ENCODE assay signal across 27 cellular contexts in genomic region chr12:109670647-109671046, GRCh38. TPM values are rescaled to one million over a fixed set of nuclear protein-coding genes. Genes with fewer than 3 reads are reported as not detected.
DNase-seq lines count a peak whose midpoint lies in the region; ATAC-seq and TF ChIP-seq lines count a peak whose summit lies in the region.
"Had no signal": no experiment of that assay in that cellular context is flagged by ENCODE, and none has a peak within 500 bp of the region (broad histone marks: within the 10 kb centered on the region; RNA-seq: fewer than 3 reads in every experiment).

No MANE protein-coding gene starts in this region.

- H3K9me3 Mint-ChIP-seq in stimulated activated memory B cell treated with anti-CD40 and anti-IgM and Interleukin-4, amounts not matched to agents 10 μg/mL and 1 μg/mL and 100 μg/mL, for 72 hours = no peaks in the 10 kb centered on the region
- H3K9me3 Mint-ChIP-seq: activated B cell treated with CpG ODN at 0.5 μM for 24 hours; activated naive CD8-positive, alpha-beta T cell treated with anti-CD3 and anti-CD28 coated beads, Interleukin-2, amount 50 U/mL, for 24 hours; CD8-positive, alpha-beta memory T cell; dendritic cell treated with granulocyte-macrophage colony-stimulating factor and Interleukin-4, amounts not matched to agents 40 ng/mL and 50 ng/mL, for 4 days; nephron progenitor cell had no signal

- no peak for TF ChIP-seq CTCF in SK-N-SH (IDR thresholded peaks at IDR 0.05)

- H4K20me1 ChIP-seq in SK-N-SH (ENCODE audit: insufficient read depth) = no peaks in the 10 kb centered on the region

- H3K36me3 Mint-ChIP-seq in stimulated activated memory B cell treated with anti-CD40 and anti-IgM and Interleukin-4, amounts not matched to agents 10 μg/mL and 1 μg/mL and 100 μg/mL, for 72 hours = no peaks in the 10 kb centered on the region
- H3K36me3 Mint-ChIP-seq: activated CD8-positive, alpha-beta memory T cell treated with anti-CD3 and anti-CD28 coated beads, Interleukin-2, amount 10 ng/mL, durations not matched to agents 7 days and 5 days; CD8-positive, alpha-beta memory T cell had no signal

- H3K27ac ChIP-seq in SK-N-SH (ENCODE audit: low read depth in 2 of 2, low read length in 1 of 2) = no peak overlapping the region
- H3K27ac ChIP-seq: pancreas had no signal

- no peak overlapping the region for H3K27ac Mint-ChIP-seq in stimulated activated memory B cell treated with anti-CD40 and anti-IgM and Interleukin-4, amounts not matched to agents 10 μg/mL and 1 μg/mL and 100 μg/mL, for 72 hours
- H3K27ac Mint-ChIP-seq: activated B cell treated with CpG ODN at 0.5 μM for 24 hours; activated CD8-positive, alpha-beta memory T cell treated with anti-CD3 and anti-CD28 coated beads, Interleukin-2, amount 10 ng/mL, durations not matched to agents 7 days and 5 days; activated naive CD8-positive, alpha-beta T cell treated with anti-CD3 and anti-CD28 coated beads, Interleukin-2, amount 50 U/mL, for 24 hours; CD8-positive, alpha-beta memory T cell; dendritic cell treated with granulocyte-macrophage colony-stimulating factor and Interleukin-4, amounts not matched to agents 40 ng/mL and 50 ng/mL, for 4 days; nephron progenitor cell had no signal

- ATAC-seq in stimulated activated memory B cell treated with anti-CD40 and anti-IgM and Interleukin-4, amounts not matched to agents 10 μg/mL and 1 μg/mL and 100 μg/mL, for 72 hours = no peak
- ATAC-seq in HG03521 (IDR thresholded peaks at IDR 0.05; ENCODE audit: unreplicated experiment) = no peak
- ATAC-seq: activated CD8-positive, alpha-beta memory T cell treated with anti-CD3 and anti-CD28 coated beads, Interleukin-2, amount 10 ng/mL, durations not matched to agents 7 days and 5 days; activated naive CD8-positive, alpha-beta T cell treated with anti-CD3 and anti-CD28 coated beads, Interleukin-2, amount 50 U/mL, for 24 hours; Panc1; pancreas had no signal

- H3K79me2 ChIP-seq in SK-N-SH (ENCODE audit: insufficient read depth) = no peaks in the 10 kb centered on the region

- H3K27me3 Mint-ChIP-seq in stimulated activated memory B cell treated with anti-CD40 and anti-IgM and Interleukin-4, amounts not matched to agents 10 μg/mL and 1 μg/mL and 100 μg/mL, for 72 hours = peaks cover 32% of the 10 kb centered on the region

- CTCF ChIA-PET in SK-N-SH (lab: Yijun Ruan, JAX) = interaction anchor here (1.1 to 1.4 kb wide), 3 partner anchors 43 to 175 kb away, joined by 3 to 5 read pairs (median 3); partner anchors contain the start of gene FAM222A

- peak; percentile 71 for DNase-seq in COR-L47 (lab: John Stamatoyannopoulos, UW)
- peak; percentile 80 for DNase-seq in NCI-H1105 (lab: John Stamatoyannopoulos, UW)
- DNase-seq in SK-N-SH = peak; percentile 38
- peak; percentile 36 for DNase-seq in iPS-NIHi11 (ENCODE audit: low spot score)
- no peak for DNase-seq in COLO829 (ENCODE audit: low spot score)
- no peak for DNase-seq in stimulated activated CD4-positive, alpha-beta T cell treated with anti-CD3 and anti-CD28 coated beads, Interleukin-15, amount 100 ng/mL, for 24 hours
- DNase-seq: activated B cell treated with CpG ODN at 0.5 μM for 24 hours; activated CD4-positive, alpha-beta T cell treated with anti-CD3 and anti-CD28 coated beads, Interleukin-2, amount 50 U/mL, for 1 hour; activated CD8-positive, alpha-beta memory T cell treated with anti-CD3 and anti-CD28 coated beads, Interleukin-2, amount 10 ng/mL, durations not matched to agents 7 days and 5 days; activated naive CD8-positive, alpha-beta T cell treated with anti-CD3 and anti-CD28 coated beads, Interleukin-2, amount 50 U/mL, for 24 hours; activated T-cell treated with anti-CD3 and anti-CD28 coated beads, Interleukin-2, amount 50 U/mL, for 48 hours; CD8-positive, alpha-beta memory T cell; central memory CD4-positive, alpha-beta T cell; GDM1; Karpas-422; NCI-H187 treated with DMSO at 0.1 percent for 48 hours; nephron progenitor cell; pancreas; SHP77; stimulated activated CD4-positive, alpha-beta T cell treated with anti-CD3 and anti-CD28 coated beads, Interleukin-2, amount 100 ng/mL, for 48 hours; SW 1271; trophoblast cell had no signal

- no peaks in the 10 kb centered on the region; the same call in 1 of the 2 replicates for H3K27me3 ChIP-seq in SK-N-SH (ENCODE audit: insufficient read depth)
- H3K27me3 ChIP-seq: pancreas had no signal

- peak in 1 of 2 experiments; percentile 42; a peak in 1 of 4 replicates for TF ChIP-seq EP300 in SK-N-SH (IDR thresholded peaks at IDR 0.05; ENCODE audit: borderline replicate concordance in 1 of 2, low read depth in 1 of 2, low read length in 1 of 2)

- H3K9me2 ChIP-seq in SK-N-SH = no peaks in the 10 kb centered on the region

- no peak; the same call in 1 of the 2 replicates for TF ChIP-seq RAD21 in SK-N-SH (IDR thresholded peaks at IDR 0.05; ENCODE audit: low read length)

- H3K36me3 ChIP-seq in SK-N-SH (replicated peaks in 1 of 2; ENCODE audit: control insufficient read depth in 1 of 2, insufficient read depth in 2 of 2, low read length in 1 of 2) = no peaks in the 10 kb centered on the region
- H3K36me3 ChIP-seq: pancreas had no signal

- no peaks in the 10 kb centered on the region for H3F3A ChIP-seq in SK-N-SH (replicated peaks; ENCODE audit: insufficient read depth)

- no peak overlapping the region for H3K4me3 ChIP-seq in SK-N-SH (ENCODE audit: low read depth in 2 of 2, low read length in 1 of 2)
- H3K4me3 ChIP-seq: lung, pancreas had no signal

- POLR2A ChIA-PET in SK-N-SH (lab: Yijun Ruan, JAX) = interaction anchor here (1.0 to 1.1 kb wide), 2 partner anchors 64 to 73 kb away, joined by 3 read pairs; no protein-coding TSS in a partner anchor

- WGBS in SK-N-SH (ENCODE audit: low lambda C conversion rate) = 38% methylated on average over 10 of the region's 10 CpGs

- H3K4me1 Mint-ChIP-seq in stimulated activated memory B cell treated with anti-CD40 and anti-IgM and Interleukin-4, amounts not matched to agents 10 μg/mL and 1 μg/mL and 100 μg/mL, for 72 hours = no peaks in the 10 kb centered on the region
- H3K4me1 Mint-ChIP-seq: activated B cell treated with CpG ODN at 0.5 μM for 24 hours; activated CD8-positive, alpha-beta memory T cell treated with anti-CD3 and anti-CD28 coated beads, Interleukin-2, amount 10 ng/mL, durations not matched to agents 7 days and 5 days; activated naive CD8-positive, alpha-beta T cell treated with anti-CD3 and anti-CD28 coated beads, Interleukin-2, amount 50 U/mL, for 24 hours; CD8-positive, alpha-beta memory T cell had no signal

- H3K9ac ChIP-seq in SK-N-SH = no peak overlapping the region

- no peak overlapping the region for H3K4me2 ChIP-seq in SK-N-SH

- no peak overlapping the region for H3K4me3 Mint-ChIP-seq in stimulated activated memory B cell treated with anti-CD40 and anti-IgM and Interleukin-4, amounts not matched to agents 10 μg/mL and 1 μg/mL and 100 μg/mL, for 72 hours
- H3K4me3 Mint-ChIP-seq: activated B cell treated with CpG ODN at 0.5 μM for 24 hours; activated CD8-positive, alpha-beta memory T cell treated with anti-CD3 and anti-CD28 coated beads, Interleukin-2, amount 10 ng/mL, durations not matched to agents 7 days and 5 days; activated naive CD8-positive, alpha-beta T cell treated with anti-CD3 and anti-CD28 coated beads, Interleukin-2, amount 50 U/mL, for 24 hours; CD8-positive, alpha-beta memory T cell; dendritic cell treated with granulocyte-macrophage colony-stimulating factor and Interleukin-4, amounts not matched to agents 40 ng/mL and 50 ng/mL, for 4 days; nephron progenitor cell had no signal

- no peak overlapping the region for H2AFZ ChIP-seq in SK-N-SH (ENCODE audit: low read depth)

- H3K9me3 ChIP-seq in SK-N-SH = no peaks in the 10 kb centered on the region
- H3K9me3 ChIP-seq: pancreas had no signal

- H3K4me1 ChIP-seq in SK-N-SH (ENCODE audit: control insufficient read depth in 1 of 2, insufficient read depth in 2 of 2, low read depth in 1 of 2, low read length in 1 of 2) = peaks cover 0 to 10% of the 10 kb centered on the region in 2 experiments; a peak in 1 of 4 replicates
- H3K4me1 ChIP-seq: pancreas had no signal

TF ChIP-seq in SK-N-SH, 30 proteins besides CTCF, POLR2A, EP300 and RAD21:
- TF ChIP-seq CHD2 (IDR thresholded peaks at IDR 0.05; ENCODE audit: low read length, partially characterized antibody) = peak; percentile 48
- no peak for TF ChIP-seq REST (IDR thresholded peaks at IDR 0.05; ENCODE audit: low read depth, low read length)
TF ChIP-seq in SK-N-SH: peak in this region for 1.

RNA-seq across cellular contexts. Expression of gene FAM222A, which starts 43.0 kb away (rescaled TPM):
- 1.6 and 4.2 TPM in 2 replicates for polyA plus RNA-seq in SK-N-SH (2012; rRNA removed)
- 1.7 and 4.1 TPM in 2 replicates for polyA plus RNA-seq in SK-N-SH (2012; cell fraction: cytosol; rRNA removed)
- polyA plus RNA-seq in SK-N-SH (2012; cell fraction: nucleus; rRNA removed) = 1.6 and 3.1 TPM in 2 replicates

Comparison
In these comparisons a context has a peak if more than half of its experiments do, and no peak if none do; other contexts are left out.
1. DNase-seq: peak in COR-L47 (single experiment), NCI-H1105 (single experiment), SK-N-SH (single experiment) and iPS-NIHi11 (single experiment); none in COLO829 (single experiment) and stimulated activated CD4-positive, alpha-beta T cell treated with anti-CD3 and anti-CD28 coated beads, Interleukin-15, amount 100 ng/mL, for 24 hours (single experiment).